ENCODE assay signal across 2 cellular contexts in the genomic region with DNA sequence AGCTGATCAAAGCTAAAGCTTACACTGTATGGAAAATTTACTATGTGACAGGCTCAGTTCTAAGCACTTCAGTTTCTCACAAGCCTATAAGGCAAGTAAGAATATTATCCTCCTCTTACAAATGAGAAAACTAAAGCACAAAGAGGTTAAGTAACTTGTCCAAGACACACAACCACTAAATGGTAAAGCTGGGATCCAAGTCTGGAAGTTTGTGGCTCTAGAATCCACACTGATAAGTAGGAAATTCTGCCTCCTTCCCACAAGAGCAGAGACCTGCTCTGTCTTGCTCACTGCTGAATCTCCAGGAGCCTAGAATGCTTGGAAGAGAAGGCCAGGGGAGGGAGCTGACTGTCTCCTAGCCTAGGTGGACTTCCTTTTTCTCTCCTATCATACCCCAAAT.
TF ChIP-seq lines count a peak whose summit lies in the region.

No MANE protein-coding gene starts in this region.

TF ChIP-seq in SK-N-SH treated with all-trans-retinoic acid at 6 μM for 48 hours, 23 proteins besides CTCF, POLR2A, EP300 and RAD21 (continued from another document):
- TF ChIP-seq, protein P1, sequence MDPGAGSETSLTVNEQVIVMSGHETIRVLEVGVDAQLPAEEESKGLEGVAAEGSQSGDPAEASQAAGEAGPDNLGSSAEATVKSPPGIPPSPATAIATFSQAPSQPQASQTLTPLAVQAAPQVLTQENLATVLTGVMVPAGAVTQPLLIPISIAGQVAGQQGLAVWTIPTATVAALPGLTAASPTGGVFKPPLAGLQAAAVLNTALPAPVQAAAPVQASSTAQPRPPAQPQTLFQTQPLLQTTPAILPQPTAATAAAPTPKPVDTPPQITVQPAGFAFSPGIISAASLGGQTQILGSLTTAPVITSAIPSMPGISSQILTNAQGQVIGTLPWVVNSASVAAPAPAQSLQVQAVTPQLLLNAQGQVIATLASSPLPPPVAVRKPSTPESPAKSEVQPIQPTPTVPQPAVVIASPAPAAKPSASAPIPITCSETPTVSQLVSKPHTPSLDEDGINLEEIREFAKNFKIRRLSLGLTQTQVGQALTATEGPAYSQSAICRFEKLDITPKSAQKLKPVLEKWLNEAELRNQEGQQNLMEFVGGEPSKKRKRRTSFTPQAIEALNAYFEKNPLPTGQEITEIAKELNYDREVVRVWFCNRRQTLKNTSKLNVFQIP (CRISPR knock-in tag; IDR thresholded peaks at IDR 0.05; ENCODE audit: borderline replicate concordance, low read depth): no peak
- TF ChIP-seq ISL1 (CRISPR knock-in tag; IDR thresholded peaks at IDR 0.05): no peak
- no peak for TF ChIP-seq ESRRG (CRISPR knock-in tag; IDR thresholded peaks at IDR 0.05)
- TF ChIP-seq ZFP3 (CRISPR knock-in tag; IDR thresholded peaks at IDR 0.05): no peak

TF ChIP-seq in SK-N-SH, 30 proteins besides CTCF, POLR2A, EP300 and RAD21 (continued from another document):
- TF ChIP-seq, protein P2, sequence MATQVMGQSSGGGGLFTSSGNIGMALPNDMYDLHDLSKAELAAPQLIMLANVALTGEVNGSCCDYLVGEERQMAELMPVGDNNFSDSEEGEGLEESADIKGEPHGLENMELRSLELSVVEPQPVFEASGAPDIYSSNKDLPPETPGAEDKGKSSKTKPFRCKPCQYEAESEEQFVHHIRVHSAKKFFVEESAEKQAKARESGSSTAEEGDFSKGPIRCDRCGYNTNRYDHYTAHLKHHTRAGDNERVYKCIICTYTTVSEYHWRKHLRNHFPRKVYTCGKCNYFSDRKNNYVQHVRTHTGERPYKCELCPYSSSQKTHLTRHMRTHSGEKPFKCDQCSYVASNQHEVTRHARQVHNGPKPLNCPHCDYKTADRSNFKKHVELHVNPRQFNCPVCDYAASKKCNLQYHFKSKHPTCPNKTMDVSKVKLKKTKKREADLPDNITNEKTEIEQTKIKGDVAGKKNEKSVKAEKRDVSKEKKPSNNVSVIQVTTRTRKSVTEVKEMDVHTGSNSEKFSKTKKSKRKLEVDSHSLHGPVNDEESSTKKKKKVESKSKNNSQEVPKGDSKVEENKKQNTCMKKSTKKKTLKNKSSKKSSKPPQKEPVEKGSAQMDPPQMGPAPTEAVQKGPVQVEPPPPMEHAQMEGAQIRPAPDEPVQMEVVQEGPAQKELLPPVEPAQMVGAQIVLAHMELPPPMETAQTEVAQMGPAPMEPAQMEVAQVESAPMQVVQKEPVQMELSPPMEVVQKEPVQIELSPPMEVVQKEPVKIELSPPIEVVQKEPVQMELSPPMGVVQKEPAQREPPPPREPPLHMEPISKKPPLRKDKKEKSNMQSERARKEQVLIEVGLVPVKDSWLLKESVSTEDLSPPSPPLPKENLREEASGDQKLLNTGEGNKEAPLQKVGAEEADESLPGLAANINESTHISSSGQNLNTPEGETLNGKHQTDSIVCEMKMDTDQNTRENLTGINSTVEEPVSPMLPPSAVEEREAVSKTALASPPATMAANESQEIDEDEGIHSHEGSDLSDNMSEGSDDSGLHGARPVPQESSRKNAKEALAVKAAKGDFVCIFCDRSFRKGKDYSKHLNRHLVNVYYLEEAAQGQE (IDR thresholded peaks at IDR 0.05; ENCODE audit: low read depth, low read length): no peak
- TF ChIP-seq SIN3A (IDR thresholded peaks at IDR 0.05; ENCODE audit: borderline replicate concordance, low read depth, low read length): no peak
